ENCODE assay signal across 29 cellular contexts in the genomic region with DNA sequence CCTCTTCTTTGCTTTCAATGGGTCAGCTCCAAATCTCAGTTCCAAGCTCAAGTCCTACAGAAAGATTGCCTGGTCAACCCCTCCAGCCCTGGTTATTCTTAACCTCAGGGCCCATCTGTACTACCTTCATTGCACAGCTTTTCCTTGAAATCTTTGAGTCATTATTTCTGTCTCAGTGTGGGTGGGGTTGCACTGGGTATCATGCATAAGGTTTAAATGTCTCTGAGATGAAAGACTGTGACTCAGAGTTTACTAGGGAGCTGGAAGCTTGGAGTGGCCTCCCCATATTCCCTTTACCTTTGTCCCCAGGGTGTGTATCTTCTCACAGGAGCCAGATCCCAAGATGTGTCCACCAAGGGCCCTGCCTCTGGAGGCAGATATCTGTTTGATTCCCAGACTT. TPM values are rescaled to one million over a fixed set of nuclear protein-coding genes. Genes with fewer than 3 reads are reported as not detected.
A peak's percentile ranks its signal among the peaks of the same experiment; 100 is the strongest.
DNase-seq lines count a peak whose midpoint lies in the region; ATAC-seq and TF ChIP-seq lines count a peak whose summit lies in the region.
"Had no signal": no experiment of that assay in that cellular context is flagged by ENCODE, and none has a peak within 500 bp of the region (broad histone marks: within the 10 kb centered on the region; RNA-seq: fewer than 3 reads in every experiment).

No MANE protein-coding gene starts in this region.

- POLR2A ChIA-PET in activated CD4-positive, alpha-beta T cell treated with anti-CD3 and anti-CD28 coated beads for 36 hours (lab: Charles Lee): no interaction called here

- peaks cover 11% of the 10 kb centered on the region for H3K27me3 Mint-ChIP-seq in activated CD4-positive, alpha-beta T cell treated with anti-CD3 and anti-CD28 coated beads for 36 hours
- H3K27me3 Mint-ChIP-seq in nephron progenitor cell (ENCODE audit: low read depth, poor library complexity): peaks cover 6% of the 10 kb centered on the region

- DNase-seq in activated CD4-positive, alpha-beta T cell treated with anti-CD3 and anti-CD28 coated beads for 36 hours: peak; percentile 10
- DNase-seq in activated CD4-positive, alpha-beta T cell treated with anti-CD3 and anti-CD28 coated beads for 1 hour: no peak
- peak; percentile 28 for DNase-seq in Daoy (ENCODE audit: low read depth)
- DNase-seq in epithelial cell of prostate (ENCODE audit: low read depth, low spot score): peak; percentile 2
- DNase-seq in nephron progenitor cell: no peak
- no peak for DNase-seq in NCI-H2171 treated with DMSO at 0.1 percent for 48 hours (lab: John Stamatoyannopoulos, UW)
- DNase-seq: activated CD4-positive, CD25-positive, alpha-beta regulatory T cell treated with anti-CD3 and anti-CD28 coated beads, Interleukin-2, amount 50 U/mL, for 72 hours; activated CD8-positive, alpha-beta memory T cell treated with anti-CD3 and anti-CD28 coated beads, Interleukin-2, amount 10 ng/mL, durations not matched to agents 7 days and 5 days; activated effector memory CD4-positive, alpha-beta T cell treated with Interleukin-2 at 50 U/mL for 16 hours; dermis blood vessel endothelial cell; foreskin melanocyte; kidney glomerular epithelial cell; mesendoderm; natural killer cell; NCI-H146; NCI-H526 treated with DMSO at 0.1 percent for 48 hours; pancreas; stimulated activated CD4-positive, alpha-beta T cell treated with anti-CD3 and anti-CD28 coated beads, Interleukin-1b, Interleukin-23, amount 100 ng/mL, for 48 hours; trophoblast cell had no signal

- intact Hi-C loops in activated CD4-positive, alpha-beta T cell treated with anti-CD3 and anti-CD28 coated beads for 36 hours (cut with DNase I, micrococcal nuclease): no loop called here

- H3K27ac ChIP-seq in epithelial cell of prostate (no peak overlapping the region), skeletal muscle tissue (ENCODE audit: low read depth, low read length) (peak overlapping the region; percentile 11)
- H3K27ac ChIP-seq: 22Rv1, cardiac muscle cell, pancreas had no signal

- no peak overlapping the region for H3K4me3 Mint-ChIP-seq in activated CD4-positive, alpha-beta T cell treated with anti-CD3 and anti-CD28 coated beads for 36 hours
- H3K4me3 Mint-ChIP-seq in nephron progenitor cell: no peak overlapping the region
- H3K4me3 Mint-ChIP-seq: activated CD8-positive, alpha-beta memory T cell treated with anti-CD3 and anti-CD28 coated beads, Interleukin-2, amount 10 ng/mL, durations not matched to agents 7 days and 5 days; natural killer cell; stimulated activated naive CD8-positive, alpha-beta T cell treated with anti-CD3 and anti-CD28 coated beads, Interleukin-15, Interleukin-2, amounts not matched to agents 100 ng/mL and 50 ng/mL, for 24 hours had no signal

- CTCF ChIA-PET in activated CD4-positive, alpha-beta T cell treated with anti-CD3 and anti-CD28 coated beads for 36 hours (lab: Charles Lee): interaction anchor here (0.8 kb wide), 1 partner anchor 167 kb away, joined by 3 read pairs; no protein-coding TSS in a partner anchor

- peaks cover 6% of the 10 kb centered on the region for H3K4me1 Mint-ChIP-seq in activated CD4-positive, alpha-beta T cell treated with anti-CD3 and anti-CD28 coated beads for 36 hours
- H3K4me1 Mint-ChIP-seq in nephron progenitor cell: peaks cover 67% of the 10 kb centered on the region
- H3K4me1 Mint-ChIP-seq: activated CD8-positive, alpha-beta memory T cell treated with anti-CD3 and anti-CD28 coated beads, Interleukin-2, amount 10 ng/mL, durations not matched to agents 7 days and 5 days; natural killer cell had no signal

- peaks cover 3 to 11% (median 10%) of the 10 kb centered on the region in 3 donors for H3K4me1 ChIP-seq in skeletal muscle tissue (ENCODE audit: control insufficient read depth in 3 of 3, insufficient read depth in 3 of 3, low read length in 3 of 3)
- H3K4me1 ChIP-seq: HAP-1, pancreas had no signal

- no peak overlapping the region for H3K27ac Mint-ChIP-seq in activated CD4-positive, alpha-beta T cell treated with anti-CD3 and anti-CD28 coated beads for 36 hours
- no peak overlapping the region for H3K27ac Mint-ChIP-seq in nephron progenitor cell
- H3K27ac Mint-ChIP-seq: activated CD8-positive, alpha-beta memory T cell treated with anti-CD3 and anti-CD28 coated beads, Interleukin-2, amount 10 ng/mL, durations not matched to agents 7 days and 5 days; natural killer cell; stimulated activated naive CD8-positive, alpha-beta T cell treated with anti-CD3 and anti-CD28 coated beads, Interleukin-15, Interleukin-2, amounts not matched to agents 100 ng/mL and 50 ng/mL, for 24 hours had no signal

- H3K36me3 Mint-ChIP-seq in activated CD4-positive, alpha-beta T cell treated with anti-CD3 and anti-CD28 coated beads for 36 hours (ENCODE audit: low read depth): no peaks in the 10 kb centered on the region
- H3K36me3 Mint-ChIP-seq in nephron progenitor cell (ENCODE audit: low read depth): no peaks in the 10 kb centered on the region
- H3K36me3 Mint-ChIP-seq: activated CD8-positive, alpha-beta memory T cell treated with anti-CD3 and anti-CD28 coated beads, Interleukin-2, amount 10 ng/mL, durations not matched to agents 7 days and 5 days; natural killer cell had no signal

- no peak overlapping the region for H3K4me3 ChIP-seq in skeletal muscle tissue (ENCODE audit: low read length in 3 of 3)
- H3K4me3 ChIP-seq: cardiac muscle cell, HAP-1, pancreas had no signal

- no peaks in the 10 kb centered on the region for H3K9me3 ChIP-seq in skeletal muscle tissue (ENCODE audit: control insufficient read depth in 3 of 3, low read length in 3 of 3)
- H3K9me3 ChIP-seq: HAP-1, pancreas had no signal

- no peaks in the 10 kb centered on the region for H3K9me3 Mint-ChIP-seq in activated CD4-positive, alpha-beta T cell treated with anti-CD3 and anti-CD28 coated beads for 36 hours (ENCODE audit: low read depth)
- H3K9me3 Mint-ChIP-seq in nephron progenitor cell: peaks cover 4% of the 10 kb centered on the region
- H3K9me3 Mint-ChIP-seq: natural killer cell; stimulated activated naive CD8-positive, alpha-beta T cell treated with anti-CD3 and anti-CD28 coated beads, Interleukin-15, Interleukin-2, amounts not matched to agents 100 ng/mL and 50 ng/mL, for 24 hours had no signal

- peak; percentile 91 for ATAC-seq in activated CD4-positive, alpha-beta T cell treated with anti-CD3 and anti-CD28 coated beads for 36 hours
- no peak for ATAC-seq in HG03159 (IDR thresholded peaks at IDR 0.05; ENCODE audit: unreplicated experiment)
- ATAC-seq: activated CD8-positive, alpha-beta memory T cell treated with anti-CD3 and anti-CD28 coated beads, Interleukin-2, amount 10 ng/mL, durations not matched to agents 7 days and 5 days; natural killer cell; pancreas had no signal

- H3K36me3 ChIP-seq in skeletal muscle tissue (ENCODE audit: control insufficient read depth in 3 of 3, insufficient read depth in 3 of 3, low read length in 3 of 3): no peaks in the 10 kb centered on the region
- H3K36me3 ChIP-seq: cardiac muscle cell, HAP-1, pancreas had no signal

- H3K27me3 ChIP-seq in skeletal muscle tissue (ENCODE audit: control insufficient read depth in 3 of 3, insufficient read depth in 3 of 3, low read length in 3 of 3): no peaks in the 10 kb centered on the region
- H3K27me3 ChIP-seq: cardiac muscle cell, pancreas had no signal

- no peak overlapping the region for H3K9ac ChIP-seq in skeletal muscle tissue (ENCODE audit: low read depth in 1 of 3, low read length in 3 of 3)

- TF ChIP-seq CTCF in nephron progenitor cell (IDR thresholded peaks at IDR 0.05): no peak

RNA-seq across cellular contexts. Expression of a gene that starts 3.3 kb away (rescaled TPM):
- total RNA-seq in activated CD4-positive, alpha-beta T cell treated with anti-CD3 and anti-CD28 coated beads for 36 hours: not detected
- total RNA-seq in Daoy (2014; rRNA removed; shearing (Covaris generic)): not detected in 2 replicates
- total RNA-seq in skeletal muscle tissue: not detected
- total RNA-seq: activated CD8-positive, alpha-beta memory T cell treated with anti-CD3 and anti-CD28 coated beads, Interleukin-2, amount 10 ng/mL, durations not matched to agents 7 days and 5 days; cardiac muscle cell; dermis blood vessel endothelial cell; endothelial cell of umbilical vein; M059J; natural killer cell; pancreas; Right ventricle myocardium inferior; sciatic nerve had no signal

RNA-seq across cellular contexts. Expression of a gene that starts 21.9 kb away (rescaled TPM):
- not detected for total RNA-seq in activated CD4-positive, alpha-beta T cell treated with anti-CD3 and anti-CD28 coated beads for 36 hours
- not detected in 2 replicates for total RNA-seq in Daoy (2014; rRNA removed; shearing (Covaris generic))
- total RNA-seq in skeletal muscle tissue: not detected
- total RNA-seq: activated CD8-positive, alpha-beta memory T cell treated with anti-CD3 and anti-CD28 coated beads, Interleukin-2, amount 10 ng/mL, durations not matched to agents 7 days and 5 days; dermis blood vessel endothelial cell; endothelial cell of umbilical vein; M059J; natural killer cell; pancreas; Right ventricle myocardium inferior had no signal

Comparison
In these comparisons a context has a peak if more than half of its experiments do, and no peak if none do; other contexts are left out.
1. DNase-seq: peak in activated CD4-positive, alpha-beta T cell treated with anti-CD3 and anti-CD28 coated beads for 36 hours (single experiment), Daoy (single experiment) and epithelial cell of prostate (single experiment); none in activated CD4-positive, alpha-beta T cell treated with anti-CD3 and anti-CD28 coated beads for 1 hour (single experiment), nephron progenitor cell (single experiment) and NCI-H2171 treated with DMSO at 0.1 percent for 48 hours (single experiment).